Comparison of ENCODE assay signal across 8 cellular contexts in the genomic region with DNA sequence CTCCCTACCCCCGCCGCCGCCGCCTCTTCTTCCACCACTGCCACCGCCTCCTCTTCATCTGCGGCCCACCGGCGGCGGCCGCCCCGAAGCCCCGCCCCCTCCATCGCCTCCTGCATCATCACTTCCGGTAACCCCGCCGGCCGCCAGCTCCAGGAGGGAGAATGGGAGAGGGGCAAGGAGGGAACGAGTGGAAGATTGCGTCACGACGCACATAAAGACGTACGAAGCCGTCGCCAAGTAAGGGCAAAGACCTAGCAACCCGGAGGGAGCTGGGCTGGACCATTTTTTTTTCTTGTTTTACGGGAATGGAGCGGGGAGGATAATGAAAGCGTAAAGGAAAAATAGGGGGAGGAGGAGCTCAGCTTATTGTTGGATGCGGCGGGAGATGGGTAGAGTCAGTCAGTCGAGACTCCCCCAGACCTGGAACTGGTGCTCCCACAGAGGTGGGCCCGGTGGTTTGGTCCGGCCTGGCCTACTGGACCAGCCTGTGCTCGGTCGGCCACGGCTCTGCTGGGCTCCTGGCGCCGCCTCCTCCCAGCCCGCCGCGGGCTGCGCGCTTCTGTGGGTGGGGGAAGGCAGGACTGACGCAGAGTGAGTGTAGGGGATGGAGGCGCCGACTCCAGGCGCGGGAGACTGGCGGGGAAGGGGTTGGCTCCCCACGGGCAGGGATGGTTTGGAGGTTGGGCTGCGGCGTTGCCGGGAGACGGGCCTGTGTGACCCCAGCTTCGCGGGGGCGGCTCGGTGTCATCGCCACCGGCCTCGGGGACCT. TPM values are rescaled to one million over a fixed set of nuclear protein-coding genes. Genes with fewer than 3 reads are reported as not detected.
A peak's percentile ranks its signal among the peaks of the same experiment; 100 is the strongest.
DNase-seq lines count a peak whose midpoint lies in the region; TF ChIP-seq lines count a peak whose summit lies in the region.

A gene with protein sequence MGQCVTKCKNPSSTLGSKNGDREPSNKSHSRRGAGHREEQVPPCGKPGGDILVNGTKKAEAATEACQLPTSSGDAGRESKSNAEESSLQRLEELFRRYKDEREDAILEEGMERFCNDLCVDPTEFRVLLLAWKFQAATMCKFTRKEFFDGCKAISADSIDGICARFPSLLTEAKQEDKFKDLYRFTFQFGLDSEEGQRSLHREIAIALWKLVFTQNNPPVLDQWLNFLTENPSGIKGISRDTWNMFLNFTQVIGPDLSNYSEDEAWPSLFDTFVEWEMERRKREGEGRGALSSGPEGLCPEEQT (minus strand): TSS at position 60 of the 769 bp plus-strand sequence. CDS start 37,820 bp downstream, outside the sequence.
A gene with protein sequence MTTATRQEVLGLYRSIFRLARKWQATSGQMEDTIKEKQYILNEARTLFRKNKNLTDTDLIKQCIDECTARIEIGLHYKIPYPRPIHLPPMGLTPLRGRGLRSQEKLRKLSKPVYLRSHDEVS (plus strand): TSS at position 473 of the 769 bp plus-strand sequence. CDS start 14,785 bp downstream, outside the sequence.

- intact Hi-C loops in stomach (cut with DNase I; ENCODE audit: low total_unique reads) = loop anchor here (10.0 kb wide), 1 partner anchor 46 kb away; no protein-coding TSS in a partner anchor

- H3K4me3 ChIP-seq in H7 (ENCODE audit: insufficient read depth, low read depth, low read length) = peak within 1 kb of the TSS; percentile 88
- H3K4me3 ChIP-seq in MM.1S (ENCODE audit: low read length) = peak within 1 kb of the TSS; percentile 89
- peak within 1 kb of the TSS; percentile 97 for H3K4me3 ChIP-seq in fibroblast of villous mesenchyme (ENCODE audit: low read depth, low read length)
- H3K4me3 ChIP-seq in neural cell (ENCODE audit: low read length) = peak within 1 kb of the TSS; percentile 83
- peak within 1 kb of the TSS; percentile 62 to 84 (median 69) for H3K4me3 ChIP-seq in stomach

- TF ChIP-seq CTCF in MM.1S (IDR thresholded peaks at IDR 0.05; ENCODE audit: low read length) (no peak), fibroblast of villous mesenchyme (IDR thresholded peaks at IDR 0.05; ENCODE audit: insufficient read depth, low read depth, low read length) (no peak), neural cell (IDR thresholded peaks at IDR 0.05; ENCODE audit: poor library complexity, severe bottlenecking) (no peak), stomach (IDR thresholded peaks at IDR 0.05) (no peak)

- H3K9ac ChIP-seq in MM.1S (ENCODE audit: low read length) = peak within 1 kb of the TSS; percentile 94
- peak within 1 kb of the TSS; percentile 99 for H3K9ac ChIP-seq in neural cell (ENCODE audit: low read length)

- TF ChIP-seq RAD21 in neural cell (conservative IDR thresholded peaks at IDR 0.05) = no peak

- H3K36me3 ChIP-seq in H7 (replicated peaks; ENCODE audit: control insufficient read depth, insufficient read depth, low read length) (peaks cover 3% of the 10 kb centered on the region; the same call in 1 of the 2 replicates), MM.1S (replicated peaks; ENCODE audit: insufficient read depth, low read length) (no peaks in the 10 kb centered on the region), neural cell (ENCODE audit: insufficient read depth, low read length) (no peaks in the 10 kb centered on the region), stomach (peaks cover 0 to 20% (median 9%) of the 10 kb centered on the region in 4 donors)

- H3K4me1 ChIP-seq in MM.1S (ENCODE audit: low read length) = peaks cover 32% of the 10 kb centered on the region
- H3K4me1 ChIP-seq in stomach = peaks cover 66 to 86% (median 76%) of the 10 kb centered on the region in 4 donors

- H3K4me2 ChIP-seq in MM.1S (ENCODE audit: low read depth, low read length) = peak within 1 kb of the TSS; percentile 92
- H3K4me2 ChIP-seq in neural cell (ENCODE audit: low read length) = peak within 1 kb of the TSS; percentile 87

- DNase-seq in EL = peak; percentile 99
- peak; percentile 97 for DNase-seq in H7
- peak; percentile 89 for DNase-seq in MM.1S
- peak; percentile 62 for DNase-seq in SIG-M5 (lab: John Stamatoyannopoulos, UW)
- DNase-seq in activated gamma-delta T cell (lab: John Stamatoyannopoulos, UW) = peak; percentile 83
- peak; percentile 100 for DNase-seq in fibroblast of villous mesenchyme (ENCODE audit: low read depth)
- peak; percentile 95 for DNase-seq in stomach

- H2AFZ ChIP-seq in MM.1S (ENCODE audit: low read length) = peak within 1 kb of the TSS; percentile 80
- H2AFZ ChIP-seq in neural cell (ENCODE audit: low read depth, low read length) = peak within 1 kb of the TSS; percentile 83

- WGBS in stomach, 5 donors = 0 to 1% (median 1%) methylated on average over 40 to 62 of the region's 62 CpGs

- H3K27me3 ChIP-seq in H7 (ENCODE audit: control insufficient read depth, insufficient read depth, low read length) (no peaks in the 10 kb centered on the region), MM.1S (replicated peaks; ENCODE audit: insufficient read depth, low read length) (no peaks in the 10 kb centered on the region), neural cell (ENCODE audit: insufficient read depth, low read depth, low read length) (no peaks in the 10 kb centered on the region), stomach (no peaks in the 10 kb centered on the region)

- peak in 3 of 4 donors; percentile 64 to 95 (median 82) for TF ChIP-seq POLR2A in stomach (IDR thresholded peaks at IDR 0.05)

- peak; percentile 83 for TF ChIP-seq EP300 in neural cell (conservative IDR thresholded peaks at IDR 0.05; ENCODE audit: poor library complexity, severe bottlenecking)
- TF ChIP-seq EP300 in stomach (IDR thresholded peaks at IDR 0.05) = peak; percentile 59

- H3F3A ChIP-seq in MM.1S (ENCODE audit: insufficient read depth, low read length) = peaks cover 14% of the 10 kb centered on the region
- H3F3A ChIP-seq in neural cell (ENCODE audit: insufficient read depth, low read length, poor library complexity, severe bottlenecking) = no peaks in the 10 kb centered on the region

- H4K20me1 ChIP-seq in MM.1S (ENCODE audit: insufficient read depth, low read length) = no peaks in the 10 kb centered on the region
- H4K20me1 ChIP-seq in neural cell (ENCODE audit: insufficient read depth) = no peaks in the 10 kb centered on the region

- peaks cover 55% of the 10 kb centered on the region for H3K79me2 ChIP-seq in MM.1S (ENCODE audit: low read length)
- peaks cover 59% of the 10 kb centered on the region for H3K79me2 ChIP-seq in neural cell (replicated peaks; ENCODE audit: insufficient read depth, low read length)

- H3K27ac ChIP-seq in MM.1S (ENCODE audit: low read length) = peak within 1 kb of the TSS; percentile 83
- peak within 1 kb of the TSS; percentile 100 for H3K27ac ChIP-seq in neural cell (ENCODE audit: low read length)
- peak within 1 kb of the TSS; percentile 98 to 99 (median 99) for H3K27ac ChIP-seq in stomach

- H3K9me3 ChIP-seq in MM.1S (replicated peaks; ENCODE audit: insufficient read depth, low read length) (no peaks in the 10 kb centered on the region), neural cell (ENCODE audit: low read length) (no peaks in the 10 kb centered on the region), stomach (no peaks in the 10 kb centered on the region)

- H3K9me2 ChIP-seq in MM.1S (replicated peaks; ENCODE audit: insufficient read depth, low read length) = no peaks in the 10 kb centered on the region
- H3K9me2 ChIP-seq in neural cell (ENCODE audit: insufficient read depth, low read length) = no peaks in the 10 kb centered on the region

TF ChIP-seq in neural cell, 6 proteins besides CTCF, POLR2A, EP300 and RAD21:
- TF ChIP-seq TAF1 (IDR thresholded peaks at IDR 0.05; ENCODE audit: low read depth) (no peak), MXI1 (conservative IDR thresholded peaks at IDR 0.05; ENCODE audit: poor library complexity, severe bottlenecking) (peak; percentile 68), SMC3 (conservative IDR thresholded peaks at IDR 0.05; ENCODE audit: poor library complexity) (peak; percentile 30), POLR2AphosphoS5 (IDR thresholded peaks at IDR 0.05) (peak; percentile 87), EZH2 (IDR thresholded peaks at IDR 0.05; ENCODE audit: borderline replicate concordance, insufficient read depth, low read length, poor library complexity, severe bottlenecking) (no peak)
- TF ChIP-seq, protein P1, sequence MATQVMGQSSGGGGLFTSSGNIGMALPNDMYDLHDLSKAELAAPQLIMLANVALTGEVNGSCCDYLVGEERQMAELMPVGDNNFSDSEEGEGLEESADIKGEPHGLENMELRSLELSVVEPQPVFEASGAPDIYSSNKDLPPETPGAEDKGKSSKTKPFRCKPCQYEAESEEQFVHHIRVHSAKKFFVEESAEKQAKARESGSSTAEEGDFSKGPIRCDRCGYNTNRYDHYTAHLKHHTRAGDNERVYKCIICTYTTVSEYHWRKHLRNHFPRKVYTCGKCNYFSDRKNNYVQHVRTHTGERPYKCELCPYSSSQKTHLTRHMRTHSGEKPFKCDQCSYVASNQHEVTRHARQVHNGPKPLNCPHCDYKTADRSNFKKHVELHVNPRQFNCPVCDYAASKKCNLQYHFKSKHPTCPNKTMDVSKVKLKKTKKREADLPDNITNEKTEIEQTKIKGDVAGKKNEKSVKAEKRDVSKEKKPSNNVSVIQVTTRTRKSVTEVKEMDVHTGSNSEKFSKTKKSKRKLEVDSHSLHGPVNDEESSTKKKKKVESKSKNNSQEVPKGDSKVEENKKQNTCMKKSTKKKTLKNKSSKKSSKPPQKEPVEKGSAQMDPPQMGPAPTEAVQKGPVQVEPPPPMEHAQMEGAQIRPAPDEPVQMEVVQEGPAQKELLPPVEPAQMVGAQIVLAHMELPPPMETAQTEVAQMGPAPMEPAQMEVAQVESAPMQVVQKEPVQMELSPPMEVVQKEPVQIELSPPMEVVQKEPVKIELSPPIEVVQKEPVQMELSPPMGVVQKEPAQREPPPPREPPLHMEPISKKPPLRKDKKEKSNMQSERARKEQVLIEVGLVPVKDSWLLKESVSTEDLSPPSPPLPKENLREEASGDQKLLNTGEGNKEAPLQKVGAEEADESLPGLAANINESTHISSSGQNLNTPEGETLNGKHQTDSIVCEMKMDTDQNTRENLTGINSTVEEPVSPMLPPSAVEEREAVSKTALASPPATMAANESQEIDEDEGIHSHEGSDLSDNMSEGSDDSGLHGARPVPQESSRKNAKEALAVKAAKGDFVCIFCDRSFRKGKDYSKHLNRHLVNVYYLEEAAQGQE (IDR thresholded peaks at IDR 0.05; ENCODE audit: borderline replicate concordance) = peak; percentile 96

RNA-seq across cellular contexts. Expression of the first gene that starts in this region (rescaled TPM):
- total RNA-seq in H7 (2014; rRNA removed; shearing (Covaris generic)) = 10.4 and 11.9 TPM in 2 replicates
- total RNA-seq in fibroblast of villous mesenchyme (24.5 and 52.2 TPM in 2 replicates), stomach (10 to 100 TPM in 4 of 5 donors, 1 to 10 TPM in 1; 3.8 to 25.7 (median 16.7) TPM)
- polyA plus RNA-seq in neural cell (9.2 and 11.5 TPM in 2 replicates), stomach (1 to 10 TPM; 1.4 to 3.7 (median 2.1) TPM)
- polyA minus RNA-seq in neural cell = 25.8 and 27.6 TPM in 2 replicates

RNA-seq across cellular contexts. Expression of the second gene that starts in this region (rescaled TPM):
- total RNA-seq in H7 (2014; rRNA removed; shearing (Covaris generic)) = 29.8 and 42.4 TPM in 2 replicates
- 28.0 and 59.2 TPM in 2 replicates for total RNA-seq in fibroblast of villous mesenchyme
- 98.7 and 125 TPM in 2 replicates for polyA plus RNA-seq in neural cell
- polyA minus RNA-seq in neural cell = 51.9 and 60.8 TPM in 2 replicates
- 10 to 100 TPM in 4 of 5 donors, 1 to 10 TPM in 1; 6.7 to 29.7 (median 21.0) TPM for total RNA-seq in stomach
- polyA plus RNA-seq in stomach = 10 to 100 TPM; 37.4 to 58.5 (median 43.4) TPM

Comparison
In these comparisons a context has a peak if more than half of its experiments do, and no peak if none do; other contexts are left out.
1. Peak in every context shown above with its lines: DNase-seq, H3K4me3 ChIP-seq and H3K27ac ChIP-seq.